8 cellular contexts compared by ENCODE assay signal in genomic region chr16:32115562-32115961, GRCh38.
A peak's percentile ranks its signal among the peaks of the same experiment; 100 is the strongest.
DNase-seq lines count a peak whose midpoint lies in the region; ATAC-seq and TF ChIP-seq lines count a peak whose summit lies in the region.
"Not testable (repeated sequence)": the region's sequence is repeated elsewhere in the genome, so short reads cannot be mapped to it uniquely, and the experiment has no call there.

No MANE protein-coding gene starts in this region.

- not testable (repeated sequence) for H3K9me3 ChIP-seq in Caco-2; MG63; WERI-Rb-1 (ENCODE audit: severe bottlenecking); esophagus squamous epithelium; gastrocnemius medialis; aorta (ENCODE audit: control insufficient read depth, low read length)

- H3K27ac ChIP-seq in WERI-Rb-1; esophagus squamous epithelium; gastrocnemius medialis; aorta (ENCODE audit: low read depth in 1 of 2, low read length in 2 of 2): not testable (repeated sequence)

- not testable (repeated sequence) for DNase-seq in Caco-2; WERI-Rb-1; esophagus squamous epithelium (lab: John Stamatoyannopoulos, UW); gastrocnemius medialis
- DNase-seq in MG63 (peak; percentile 2), astrocyte of the hippocampus (ENCODE audit: low read depth, low spot score) (peak; percentile 0), islet precursor cell (peak; percentile 44), aorta (peak in 1 of 2 donors; percentile 55)

- ATAC-seq in gastrocnemius medialis; aorta (ENCODE audit: low FRiP score): not testable (repeated sequence)

- TF ChIP-seq CTCF in Caco-2 (IDR thresholded peaks at IDR 0.05; ENCODE audit: insufficient read depth in 1 of 2, low read depth in 1 of 2, low read length in 1 of 2, severe bottlenecking in 1 of 2, unreplicated experiment in 1 of 2); WERI-Rb-1 (IDR thresholded peaks at IDR 0.05; ENCODE audit: low read depth, low read length); esophagus squamous epithelium (IDR thresholded peaks at IDR 0.05); gastrocnemius medialis (IDR thresholded peaks at IDR 0.05 in 4 of 5, conservative IDR thresholded peaks at IDR 0.05 in 1 of 5): not testable (repeated sequence)

- not testable (repeated sequence) for H3K36me3 ChIP-seq in Caco-2 (ENCODE audit: control insufficient read depth, insufficient read depth, low read length); MG63; WERI-Rb-1; esophagus squamous epithelium; gastrocnemius medialis; aorta (ENCODE audit: control insufficient read depth in 1 of 2, insufficient read depth in 2 of 2, low read length in 1 of 2)

- 9 to 16% methylated on average over 26 to 33 of the region's 45 CpGs for WGBS in esophagus squamous epithelium, 2 donors
- 6 to 11% methylated on average over 32 to 45 of the region's 45 CpGs for WGBS in aorta, 2 donors

- H3K4me3 ChIP-seq in Caco-2 (ENCODE audit: low read depth, low read length): peak overlapping the region; percentile 40
- peak overlapping the region; percentile 28 for H3K4me3 ChIP-seq in MG63
- H3K4me3 ChIP-seq in WERI-Rb-1 (ENCODE audit: low read depth, low read length): peak overlapping the region; percentile 39
- H3K4me3 ChIP-seq in esophagus squamous epithelium: peak overlapping the region; percentile 24 to 59 (median 49)
- H3K4me3 ChIP-seq in gastrocnemius medialis: peak overlapping the region in 3 of 4 donors; percentile 56 to 60 (median 59)
- H3K4me3 ChIP-seq in aorta (ENCODE audit: low read length in 2 of 2): peak overlapping the region; percentile 69 to 89

- not testable (repeated sequence) for H3K27me3 Mint-ChIP-seq in Caco-2 (ENCODE audit: insufficient read depth, unreplicated experiment)

- H3K4me1 Mint-ChIP-seq in Caco-2 (ENCODE audit: low read depth, unreplicated experiment): not testable (repeated sequence)

- intact Hi-C loops in Caco-2 (cut with micrococcal nuclease; ENCODE audit: unreplicated experiment); esophagus squamous epithelium (cut with DNase I); gastrocnemius medialis (cut with DNase I; ENCODE audit: low total_unique reads); aorta (cut with DNase I): not testable (repeated sequence)

- POLR2A ChIA-PET in Caco-2 (lab: Charles Lee): not testable (repeated sequence)

- H3K4me1 ChIP-seq in Caco-2; esophagus squamous epithelium; gastrocnemius medialis; aorta (ENCODE audit: control insufficient read depth in 1 of 2, insufficient read depth in 2 of 2, low read length in 2 of 2): not testable (repeated sequence)

- in situ Hi-C loops in gastrocnemius medialis (cut with MboI; ENCODE audit: low sequenced_read_pairs in 4 of 4): not testable (repeated sequence)

- TF ChIP-seq POLR2A in esophagus squamous epithelium (IDR thresholded peaks at IDR 0.05); gastrocnemius medialis (IDR thresholded peaks at IDR 0.05): not testable (repeated sequence)

- not testable (repeated sequence) for H3K4me3 Mint-ChIP-seq in Caco-2 (ENCODE audit: unreplicated experiment)

- not testable (repeated sequence) for H3K27ac Mint-ChIP-seq in Caco-2 (ENCODE audit: unreplicated experiment)

- CTCF ChIA-PET in Caco-2 (lab: Charles Lee): interaction anchor here (0.6 kb wide), 1 partner anchor 407 kb away, joined by 4 read pairs; no protein-coding TSS in a partner anchor

- BruUV-seq in Caco-2 (replicated peaks; lab: Mats Ljungman, UMichigan): not testable (repeated sequence)

- not testable (repeated sequence) for H3K9me3 Mint-ChIP-seq in Caco-2 (ENCODE audit: unreplicated experiment)

- not testable (repeated sequence) for H3K36me3 Mint-ChIP-seq in Caco-2 (ENCODE audit: insufficient read depth, unreplicated experiment)

- H3K27me3 ChIP-seq in Caco-2 (replicated peaks; ENCODE audit: control insufficient read depth, insufficient read depth, low read length); MG63; WERI-Rb-1 (ENCODE audit: insufficient read depth, low read depth, severe bottlenecking); aorta (ENCODE audit: control insufficient read depth in 1 of 2, insufficient read depth in 2 of 2, low read length in 1 of 2): not testable (repeated sequence)
- H3K27me3 ChIP-seq in esophagus squamous epithelium (peaks cover 0 to 21% (median 2%) of the 10 kb centered on the region in 4 donors), gastrocnemius medialis (peaks cover 0 to 15% (median 14%) of the 10 kb centered on the region in 3 donors)

Comparison
In these comparisons a context has a peak if more than half of its experiments do, and no peak if none do; other contexts are left out.
1. H3K4me3 ChIP-seq: peak in every context shown above with its lines; median percentile 79 in aorta; 59 in gastrocnemius medialis; 49 in esophagus squamous epithelium; 40 in Caco-2; 39 in WERI-Rb-1; 28 in MG63.